In the genomic region with DNA sequence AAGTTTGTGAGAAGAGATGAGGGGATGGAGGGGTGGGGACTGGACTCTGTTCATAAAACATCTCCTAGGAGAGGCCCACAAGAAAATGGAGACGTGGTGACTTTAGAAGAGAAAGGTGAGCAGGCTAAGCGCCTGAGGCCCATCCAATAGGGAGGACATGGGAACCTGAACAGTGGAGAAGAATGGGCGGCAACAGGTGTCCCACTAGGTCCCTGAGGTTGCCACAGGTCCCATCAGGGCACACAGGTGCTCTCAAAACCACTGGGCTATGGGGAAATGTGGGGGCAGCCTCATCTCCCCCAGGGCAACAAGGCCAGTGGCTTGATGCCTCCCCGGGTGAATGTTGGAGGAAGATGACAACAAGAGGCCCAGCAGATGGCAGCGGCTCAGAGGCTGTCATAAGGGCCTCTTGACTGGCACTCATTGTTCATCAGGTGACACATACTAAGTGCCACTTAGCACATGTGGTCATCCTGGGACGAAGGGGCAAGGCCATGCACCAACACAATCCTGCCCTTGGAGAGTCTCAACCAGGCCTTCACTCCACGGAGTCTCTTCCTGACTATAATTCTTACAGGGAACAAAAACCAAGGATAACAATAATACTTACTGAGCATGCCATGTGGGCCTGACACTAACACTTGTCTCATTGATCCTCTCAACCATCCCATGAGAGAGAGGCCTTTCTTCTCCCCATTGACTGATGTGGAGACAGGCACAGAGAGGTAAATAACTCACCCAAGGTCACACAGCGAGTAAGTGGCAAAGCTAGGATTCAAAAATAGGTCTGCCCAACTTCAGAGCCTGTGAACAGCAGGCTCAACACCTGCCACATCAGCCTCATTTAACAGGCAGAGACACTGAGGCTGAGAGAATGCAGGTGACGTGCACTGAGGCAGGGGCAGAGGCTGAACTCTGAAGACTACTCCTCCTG, we compare ENCODE assay signal across 8 cellular contexts. TPM values are rescaled to one million over a fixed set of nuclear protein-coding genes. Genes with fewer than 3 reads are reported as not detected.
A peak's percentile ranks its signal among the peaks of the same experiment; 100 is the strongest.
DNase-seq lines count a peak whose midpoint lies in the region.

No MANE protein-coding gene starts in this region.

- no peaks in the 10 kb centered on the region for H3K9me3 ChIP-seq in MG63

- no peak overlapping the region for H3K23ac ChIP-seq in mesendoderm (ENCODE audit: low read length)

- H3K79me2 ChIP-seq in mesendoderm (ENCODE audit: control insufficient read depth, insufficient read depth, low read length) = peaks cover 3% of the 10 kb centered on the region

- H3K4me1 ChIP-seq in mesendoderm (ENCODE audit: control insufficient read depth, low read depth, low read length) = peaks cover 18% of the 10 kb centered on the region

- DNase-seq in DMS153 (lab: John Stamatoyannopoulos, UW) (peak; percentile 83), NCI-H1417 treated with DMSO at 0.1 percent for 48 hours (lab: John Stamatoyannopoulos, UW) (peak; percentile 32), mesendoderm (peak; percentile 54), ureter (ENCODE audit: low spot score) (no peak), MG63 (no peak)
- DNase-seq in activated naive CD4-positive, alpha-beta T cell treated with anti-CD3 and anti-CD28 coated beads, Interleukin-2, amount 10 ng/mL, durations not matched to agents 7 days and 5 days = peak; percentile 47
- no peak for DNase-seq in activated effector memory CD4-positive, alpha-beta T cell treated with Interleukin-2 at 50 U/mL for 16 hours
- no peak for DNase-seq in activated effector memory CD4-positive, alpha-beta T cell treated with anti-CD3 and anti-CD28 coated beads, Interleukin-2, amount 50 U/mL, for 16 hours

- H3K9ac ChIP-seq in mesendoderm (ENCODE audit: low read length) = no peak overlapping the region

- no peak overlapping the region for H3K18ac ChIP-seq in mesendoderm (ENCODE audit: low read length)

- no peaks in the 10 kb centered on the region for H3K4me1 Mint-ChIP-seq in activated naive CD4-positive, alpha-beta T cell treated with anti-CD3 and anti-CD28 coated beads, Interleukin-2, amount 10 ng/mL, durations not matched to agents 7 days and 5 days

- no peak overlapping the region for H4K8ac ChIP-seq in mesendoderm (ENCODE audit: low read depth, low read length)

- H3K27ac ChIP-seq in mesendoderm (ENCODE audit: low read depth, low read length) = peak overlapping the region; percentile 52

- H3K79me1 ChIP-seq in mesendoderm (ENCODE audit: low read length) = peaks cover 4% of the 10 kb centered on the region

- H3K36me3 Mint-ChIP-seq in activated naive CD4-positive, alpha-beta T cell treated with anti-CD3 and anti-CD28 coated beads, Interleukin-2, amount 10 ng/mL, durations not matched to agents 7 days and 5 days = no peaks in the 10 kb centered on the region

- H3K27me3 Mint-ChIP-seq in activated naive CD4-positive, alpha-beta T cell treated with anti-CD3 and anti-CD28 coated beads, Interleukin-2, amount 10 ng/mL, durations not matched to agents 7 days and 5 days = peaks cover 34% of the 10 kb centered on the region

- H2BK5ac ChIP-seq in mesendoderm (ENCODE audit: low read length) = peak overlapping the region; percentile 3

- H3K36me3 ChIP-seq in mesendoderm (ENCODE audit: control insufficient read depth, insufficient read depth, low read length) (no peaks in the 10 kb centered on the region), MG63 (peaks cover 6% of the 10 kb centered on the region; the same call in 1 of the 2 replicates)

- no peak overlapping the region for H3K4me3 ChIP-seq in mesendoderm (ENCODE audit: low read length)
- no peak overlapping the region for H3K4me3 ChIP-seq in MG63

- H3K4ac ChIP-seq in mesendoderm (ENCODE audit: low read depth, low read length) = no peak overlapping the region

- H3K27me3 ChIP-seq in mesendoderm (ENCODE audit: insufficient read depth, low read length, poor library complexity) (no peaks in the 10 kb centered on the region), MG63 (no peaks in the 10 kb centered on the region)

- no peak overlapping the region for H2BK15ac ChIP-seq in mesendoderm (replicated peaks; ENCODE audit: low read depth)

- H3K9me3 Mint-ChIP-seq in activated naive CD4-positive, alpha-beta T cell treated with anti-CD3 and anti-CD28 coated beads, Interleukin-2, amount 10 ng/mL, durations not matched to agents 7 days and 5 days = no peaks in the 10 kb centered on the region

- no peak overlapping the region for H3K4me2 ChIP-seq in mesendoderm (ENCODE audit: low read length)

- peak overlapping the region; percentile 27 for H2AK5ac ChIP-seq in mesendoderm (ENCODE audit: low read length)

- no CpG with 5 or more reads among the region's 9 CpGs for WGBS in mesendoderm (ENCODE audit: extremely low coverage, insufficient coverage, low lambda C conversion rate)

- H3K27ac Mint-ChIP-seq in activated naive CD4-positive, alpha-beta T cell treated with anti-CD3 and anti-CD28 coated beads, Interleukin-2, amount 10 ng/mL, durations not matched to agents 7 days and 5 days = no peak overlapping the region

- CTCF ChIA-PET in activated naive CD4-positive, alpha-beta T cell treated with anti-CD3 and anti-CD28 coated beads, Interleukin-2, amount 10 ng/mL, durations not matched to agents 7 days and 5 days (lab: Charles Lee) = interaction anchor here (1.2 to 1.5 kb wide), 4 partner anchors 25 to 82 kb away, joined by 3 to 5 read pairs (median 3); no protein-coding TSS in a partner anchor

- peak overlapping the region; percentile 69 for H3K56ac ChIP-seq in mesendoderm (ENCODE audit: low read length)

- no peak overlapping the region for H2BK120ac ChIP-seq in mesendoderm (ENCODE audit: low read depth, low read length)

- no peak overlapping the region for H3K4me3 Mint-ChIP-seq in activated naive CD4-positive, alpha-beta T cell treated with anti-CD3 and anti-CD28 coated beads, Interleukin-2, amount 10 ng/mL, durations not matched to agents 7 days and 5 days

- no peak overlapping the region for H4K5ac ChIP-seq in mesendoderm (ENCODE audit: low read length)

RNA-seq across cellular contexts. Expression of a gene that starts 38.0 kb away (rescaled TPM):
- 7.0 TPM for polyA plus RNA-seq in mesendoderm (2013, experiment 1 of 2)
- polyA plus RNA-seq in mesendoderm (2013, experiment 2 of 2) = 7.6 TPM
- total RNA-seq in ureter = 36.9 TPM
- total RNA-seq in MG63 (2014; rRNA removed; shearing (Covaris generic); ENCODE audit: low replicate concordance) = 3.0 and 10.2 TPM in 2 replicates

Comparison
In these comparisons a context has a peak if more than half of its experiments do, and no peak if none do; other contexts are left out.
1. DNase-seq: peak in DMS153 (single experiment), NCI-H1417 treated with DMSO at 0.1 percent for 48 hours (single experiment), activated naive CD4-positive, alpha-beta T cell treated with anti-CD3 and anti-CD28 coated beads, Interleukin-2, amount 10 ng/mL, durations not matched to agents 7 days and 5 days (single experiment) and mesendoderm (single experiment); none in ureter (single experiment), MG63 (single experiment), activated effector memory CD4-positive, alpha-beta T cell treated with Interleukin-2 at 50 U/mL for 16 hours (single experiment) and activated effector memory CD4-positive, alpha-beta T cell treated with anti-CD3 and anti-CD28 coated beads, Interleukin-2, amount 50 U/mL, for 16 hours (single experiment).